Comparison of ENCODE assay signal across 9 cellular contexts in genomic region chr16:2580818-2581217, GRCh38. TPM values are rescaled to one million over a fixed set of nuclear protein-coding genes. Genes with fewer than 3 reads are reported as not detected.
"Had no signal": no experiment of that assay in that cellular context is flagged by ENCODE, and none has a peak within 500 bp of the region (broad histone marks: within the 10 kb centered on the region; RNA-seq: fewer than 3 reads in every experiment).

No MANE protein-coding gene starts in this region.

RNA-seq across cellular contexts. Expression of gene CEMP1, which starts 49.6 kb away (rescaled TPM):
- total RNA-seq: chondrocyte, dermis microvascular lymphatic vessel endothelial cell, epithelial cell of proximal tubule, gastrocnemius medialis, glomerular endothelial cell, kidney epithelial cell, left cardiac atrium had no signal
- polyA plus RNA-seq: keratinocyte, mammary epithelial cell had no signal
